8 cellular contexts compared by ENCODE assay signal in the genomic region with DNA sequence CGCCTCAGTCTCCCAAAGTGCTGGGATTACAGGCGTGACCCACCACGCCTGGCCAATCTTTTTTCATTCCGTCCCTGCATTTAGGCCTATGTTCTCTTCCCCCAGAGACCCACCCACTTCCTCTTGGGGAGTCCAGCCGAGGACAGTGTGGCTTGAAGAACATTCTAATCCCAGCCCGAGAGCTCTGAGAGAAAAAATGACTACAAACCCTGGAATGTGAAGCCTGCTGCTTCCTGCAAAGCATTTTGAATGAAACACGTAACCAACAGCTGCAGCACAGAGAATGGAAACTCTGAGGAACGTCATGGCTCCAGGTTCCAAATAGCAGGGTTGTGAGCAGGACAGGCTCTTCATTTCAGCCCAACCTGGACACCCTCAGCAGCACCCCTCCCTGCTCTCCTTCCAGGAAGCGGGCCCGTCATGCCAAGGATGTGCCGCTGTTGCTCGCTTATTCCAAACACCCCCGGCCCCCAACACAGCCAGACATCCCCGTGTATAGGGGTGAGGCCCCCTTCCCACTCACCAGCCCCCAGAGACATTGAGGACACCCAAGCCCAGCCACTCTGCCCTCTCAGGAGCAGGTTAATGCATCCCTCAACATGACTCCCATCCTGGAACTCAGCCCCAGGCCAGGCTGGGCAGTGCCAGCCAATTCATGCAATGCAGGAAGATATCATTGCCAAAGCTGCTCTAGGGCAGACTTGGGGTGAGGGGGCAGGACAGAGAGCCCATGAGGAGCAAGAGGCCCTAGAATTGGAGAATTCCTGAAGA.
DNase-seq lines count a peak whose midpoint lies in the region; ATAC-seq and TF ChIP-seq lines count a peak whose summit lies in the region.

No MANE protein-coding gene starts in this region.

- H3K36me3 ChIP-seq in prostate gland: no peaks in the 10 kb centered on the region

- no peak for ATAC-seq in stimulated activated naive CD8-positive, alpha-beta T cell treated with anti-CD3 and anti-CD28 coated beads, Interleukin-15, Interleukin-2, amounts not matched to agents 100 U/mL and 50 U/mL, for 24 hours
- ATAC-seq in GM18870 (IDR thresholded peaks at IDR 0.05; ENCODE audit: unreplicated experiment) (no peak), HG02852 (IDR thresholded peaks at IDR 0.05; ENCODE audit: unreplicated experiment) (no peak)

- H3K4me1 ChIP-seq in prostate gland (replicated peaks): peaks cover 8% of the 10 kb centered on the region

- peak overlapping the region; percentile 77 for H3K27ac ChIP-seq in adipose tissue (ENCODE audit: low read depth, low read length)
- H3K27ac ChIP-seq in prostate gland: peak overlapping the region; percentile 79 to 87

- in situ Hi-C loops in Caki2 (cut with HindIII; ENCODE audit: low pct_unique_long_range_greater_than_20kb, low sequenced_read_pairs): no loop called here

- H3K27me3 ChIP-seq in prostate gland (replicated peaks; ENCODE audit: insufficient read depth): no peaks in the 10 kb centered on the region

- intact Hi-C loops in cardiac septum (cut with DNase I) (loop anchor here (5.0 kb wide), 1 partner anchor 124 kb away; no protein-coding TSS in a partner anchor), prostate gland (cut with DNase I) (loop anchor here (5.0 kb wide), 1 partner anchor 136 kb away; no protein-coding TSS in a partner anchor)

- WGBS in adipose tissue, 3 donors: 32 to 69% (median 33%) methylated on average over 14 of the region's 14 CpGs
- 35% methylated on average over 14 of the region's 14 CpGs for WGBS in prostate gland

- DNase-seq in Caki2 (ENCODE audit: low read depth) (peak; percentile 36), cardiac septum (ENCODE audit: low spot score) (peak; percentile 81), prostate gland (ENCODE audit: low spot score) (peak; percentile 72)
- no peak for DNase-seq in activated CD4-positive, CD25-positive, alpha-beta regulatory T cell treated with anti-CD3 and anti-CD28 coated beads, Interleukin-2, amount 50 U/mL, for 72 hours
- no peak for DNase-seq in stimulated activated naive CD8-positive, alpha-beta T cell treated with anti-CD3 and anti-CD28 coated beads, Interleukin-15, Interleukin-2, amounts not matched to agents 100 U/mL and 50 U/mL, for 24 hours

- no peaks in the 10 kb centered on the region for H3K9me3 ChIP-seq in prostate gland

- no peak for TF ChIP-seq CTCF in prostate gland (IDR thresholded peaks at IDR 0.05)

- no peak overlapping the region for H3K4me3 ChIP-seq in prostate gland

- no peak for TF ChIP-seq POLR2A in prostate gland (IDR thresholded peaks at IDR 0.05)

Comparison
In these comparisons a context has a peak if more than half of its experiments do, and no peak if none do; other contexts are left out.
1. DNase-seq: peak in Caki2 (single experiment), cardiac septum (single experiment) and prostate gland (single experiment); none in activated CD4-positive, CD25-positive, alpha-beta regulatory T cell treated with anti-CD3 and anti-CD28 coated beads, Interleukin-2, amount 50 U/mL, for 72 hours (single experiment) and stimulated activated naive CD8-positive, alpha-beta T cell treated with anti-CD3 and anti-CD28 coated beads, Interleukin-15, Interleukin-2, amounts not matched to agents 100 U/mL and 50 U/mL, for 24 hours (single experiment).